1 cellular context compared by ENCODE assay signal in the genomic region with DNA sequence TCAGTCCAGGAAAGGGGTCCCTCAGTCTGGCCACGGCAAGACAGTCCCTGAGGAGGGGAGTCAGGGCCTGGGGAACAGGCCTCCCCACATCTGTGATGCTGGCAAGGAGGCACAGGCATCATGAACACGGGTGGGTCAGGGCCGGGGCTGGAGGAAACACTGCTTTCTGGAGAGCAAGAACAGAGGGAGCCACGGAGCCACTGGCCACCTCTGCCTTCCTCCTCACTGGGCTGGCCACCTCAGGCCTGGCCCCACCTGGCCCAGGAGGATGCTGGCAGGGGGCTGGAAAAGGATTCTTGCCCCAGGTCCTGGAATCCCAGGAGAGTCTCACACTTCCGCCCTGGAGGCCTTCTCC.
TF ChIP-seq lines count a peak whose summit lies in the region.

No MANE protein-coding gene starts in this region.

TF ChIP-seq in HepG2, 621 proteins besides CTCF, POLR2A, EP300 and RAD21:
- TF ChIP-seq, protein P1, sequence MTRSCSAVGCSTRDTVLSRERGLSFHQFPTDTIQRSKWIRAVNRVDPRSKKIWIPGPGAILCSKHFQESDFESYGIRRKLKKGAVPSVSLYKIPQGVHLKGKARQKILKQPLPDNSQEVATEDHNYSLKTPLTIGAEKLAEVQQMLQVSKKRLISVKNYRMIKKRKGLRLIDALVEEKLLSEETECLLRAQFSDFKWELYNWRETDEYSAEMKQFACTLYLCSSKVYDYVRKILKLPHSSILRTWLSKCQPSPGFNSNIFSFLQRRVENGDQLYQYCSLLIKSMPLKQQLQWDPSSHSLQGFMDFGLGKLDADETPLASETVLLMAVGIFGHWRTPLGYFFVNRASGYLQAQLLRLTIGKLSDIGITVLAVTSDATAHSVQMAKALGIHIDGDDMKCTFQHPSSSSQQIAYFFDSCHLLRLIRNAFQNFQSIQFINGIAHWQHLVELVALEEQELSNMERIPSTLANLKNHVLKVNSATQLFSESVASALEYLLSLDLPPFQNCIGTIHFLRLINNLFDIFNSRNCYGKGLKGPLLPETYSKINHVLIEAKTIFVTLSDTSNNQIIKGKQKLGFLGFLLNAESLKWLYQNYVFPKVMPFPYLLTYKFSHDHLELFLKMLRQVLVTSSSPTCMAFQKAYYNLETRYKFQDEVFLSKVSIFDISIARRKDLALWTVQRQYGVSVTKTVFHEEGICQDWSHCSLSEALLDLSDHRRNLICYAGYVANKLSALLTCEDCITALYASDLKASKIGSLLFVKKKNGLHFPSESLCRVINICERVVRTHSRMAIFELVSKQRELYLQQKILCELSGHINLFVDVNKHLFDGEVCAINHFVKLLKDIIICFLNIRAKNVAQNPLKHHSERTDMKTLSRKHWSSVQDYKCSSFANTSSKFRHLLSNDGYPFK (CRISPR knock-in tag; IDR thresholded peaks at IDR 0.05; ENCODE audit: borderline replicate concordance) = no peak
- TF ChIP-seq AGO2 (optimal IDR thresholded peaks at IDR 0.05; ENCODE audit: low read depth, low read length) = peak; percentile 83
- TF ChIP-seq, protein P2, sequence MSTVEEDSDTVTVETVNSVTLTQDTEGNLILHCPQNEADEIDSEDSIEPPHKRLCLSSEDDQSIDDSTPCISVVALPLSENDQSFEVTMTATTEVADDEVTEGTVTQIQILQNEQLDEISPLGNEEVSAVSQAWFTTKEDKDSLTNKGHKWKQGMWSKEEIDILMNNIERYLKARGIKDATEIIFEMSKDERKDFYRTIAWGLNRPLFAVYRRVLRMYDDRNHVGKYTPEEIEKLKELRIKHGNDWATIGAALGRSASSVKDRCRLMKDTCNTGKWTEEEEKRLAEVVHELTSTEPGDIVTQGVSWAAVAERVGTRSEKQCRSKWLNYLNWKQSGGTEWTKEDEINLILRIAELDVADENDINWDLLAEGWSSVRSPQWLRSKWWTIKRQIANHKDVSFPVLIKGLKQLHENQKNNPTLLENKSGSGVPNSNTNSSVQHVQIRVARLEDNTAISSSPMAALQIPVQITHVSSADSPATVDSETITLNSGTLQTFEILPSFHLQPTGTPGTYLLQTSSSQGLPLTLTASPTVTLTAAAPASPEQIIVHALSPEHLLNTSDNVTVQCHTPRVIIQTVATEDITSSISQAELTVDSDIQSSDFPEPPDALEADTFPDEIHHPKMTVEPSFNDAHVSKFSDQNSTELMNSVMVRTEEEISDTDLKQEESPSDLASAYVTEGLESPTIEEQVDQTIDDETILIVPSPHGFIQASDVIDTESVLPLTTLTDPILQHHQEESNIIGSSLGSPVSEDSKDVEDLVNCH (CRISPR knock-in tag; IDR thresholded peaks at IDR 0.05) = no peak
